In genomic region chr13:98485561-98485960, GRCh38 we compare ENCODE assay signal across 9 cellular contexts.
DNase-seq lines count a peak whose midpoint lies in the region; ATAC-seq and TF ChIP-seq lines count a peak whose summit lies in the region.
"Had no signal": no experiment of that assay in that cellular context is flagged by ENCODE, and none has a peak within 500 bp of the region (broad histone marks: within the 10 kb centered on the region; RNA-seq: fewer than 3 reads in every experiment).

No MANE protein-coding gene starts in this region.

- CTCF ChIA-PET in CD8-positive, alpha-beta T cell (lab: Charles Lee), result interaction anchor here (0.8 to 1.6 kb wide), 4 partner anchors 14 to 168 kb away, joined by 3 to 8 read pairs (median 4); no protein-coding TSS in a partner anchor
- CTCF ChIA-PET in RWPE1 (lab: Yijun Ruan, JAX), result interaction anchor here (0.6 to 1.9 kb wide), 3 partner anchors 46 to 168 kb away, joined by 3 to 5 read pairs (median 3); no protein-coding TSS in a partner anchor

- H3K9me3 Mint-ChIP-seq in CD8-positive, alpha-beta T cell, result no peaks in the 10 kb centered on the region

- no peak for TF ChIP-seq CTCF in CD8-positive, alpha-beta T cell (IDR thresholded peaks at IDR 0.05)
- TF ChIP-seq CTCF in RWPE1 (conservative IDR thresholded peaks at IDR 0.05; ENCODE audit: low read depth), result no peak
- TF ChIP-seq CTCF in parathyroid adenoma (IDR thresholded peaks at IDR 0.05), result no peak

- H3K4me1 Mint-ChIP-seq in CD8-positive, alpha-beta T cell (ENCODE audit: low read depth), result peaks cover 85% of the 10 kb centered on the region

- ATAC-seq in CD8-positive, alpha-beta T cell, result no peak

- H3K79me2 ChIP-seq in parathyroid adenoma, result peaks cover 10% of the 10 kb centered on the region

- H3K27me3 Mint-ChIP-seq in CD8-positive, alpha-beta T cell (ENCODE audit: low read depth), result no peaks in the 10 kb centered on the region

- H3K27ac ChIP-seq in CD8-positive, alpha-beta T cell (ENCODE audit: low read depth, low read length), result no peak overlapping the region
- H3K27ac ChIP-seq in RWPE1 (peak overlapping the region; percentile 96), epithelial cell of prostate (peak overlapping the region; percentile 98), parathyroid adenoma (peak overlapping the region; percentile 99)

- H3K4me1 ChIP-seq in CD8-positive, alpha-beta T cell (ENCODE audit: insufficient read depth, low read length), result peaks cover 31% of the 10 kb centered on the region
- H3K4me1 ChIP-seq in parathyroid adenoma, result peaks cover 40% of the 10 kb centered on the region

- H3K36me3 ChIP-seq in CD8-positive, alpha-beta T cell (ENCODE audit: insufficient read depth, low read length), result no peaks in the 10 kb centered on the region
- H3K36me3 ChIP-seq in parathyroid adenoma (ENCODE audit: control insufficient read depth, insufficient read depth, low read length), result no peaks in the 10 kb centered on the region

- no peak overlapping the region for H3K9ac ChIP-seq in parathyroid adenoma

- peaks cover 31% of the 10 kb centered on the region for H3K36me3 Mint-ChIP-seq in CD8-positive, alpha-beta T cell

- no peaks in the 10 kb centered on the region for H3K9me3 ChIP-seq in CD8-positive, alpha-beta T cell (ENCODE audit: low read length)
- no peaks in the 10 kb centered on the region for H3K9me3 ChIP-seq in parathyroid adenoma (ENCODE audit: control insufficient read depth, low read length)

- H2AFZ ChIP-seq in parathyroid adenoma, result no peak overlapping the region

- intact Hi-C loops in CD8-positive, alpha-beta T cell (cut with DNase I, micrococcal nuclease), result no loop called here

- no peaks in the 10 kb centered on the region for H3K27me3 ChIP-seq in CD8-positive, alpha-beta T cell (ENCODE audit: insufficient read depth, low read length)
- no peaks in the 10 kb centered on the region for H3K27me3 ChIP-seq in parathyroid adenoma (ENCODE audit: control insufficient read depth, insufficient read depth, low read length)

- peak overlapping the region; percentile 81 for H3K27ac Mint-ChIP-seq in CD8-positive, alpha-beta T cell

- peak overlapping the region; percentile 15 for H3K4me3 Mint-ChIP-seq in CD8-positive, alpha-beta T cell

- DNase-seq in CD8-positive, alpha-beta T cell, result no peak
- DNase-seq in RWPE1 (ENCODE audit: low spot score) (no peak), epithelial cell of prostate (ENCODE audit: low read depth, low spot score) (no peak), RKO (ENCODE audit: low spot score) (no peak), amniotic stem cell (lab: John Stamatoyannopoulos, UW) (no peak), NCI-H2171 (lab: John Stamatoyannopoulos, UW) (no peak), ecto neural progenitor cell (ENCODE audit: low spot score) (no peak)
- DNase-seq: NCI-H1092 had no signal

- no peak overlapping the region for H3K4me3 ChIP-seq in CD8-positive, alpha-beta T cell (ENCODE audit: low read depth, low read length)
- H3K4me3 ChIP-seq in parathyroid adenoma (ENCODE audit: low read depth, low read length), result no peak overlapping the region

- POLR2A ChIA-PET in CD8-positive, alpha-beta T cell (lab: Charles Lee), result no interaction called here
- POLR2A ChIA-PET in RWPE1 (lab: Yijun Ruan, JAX; ENCODE audit: low non-redundant PET), result no interaction called here

- H3K4me2 ChIP-seq in parathyroid adenoma (ENCODE audit: low read length), result no peak overlapping the region
